Comparison of ENCODE assay signal across 2 cellular contexts in the genomic region with DNA sequence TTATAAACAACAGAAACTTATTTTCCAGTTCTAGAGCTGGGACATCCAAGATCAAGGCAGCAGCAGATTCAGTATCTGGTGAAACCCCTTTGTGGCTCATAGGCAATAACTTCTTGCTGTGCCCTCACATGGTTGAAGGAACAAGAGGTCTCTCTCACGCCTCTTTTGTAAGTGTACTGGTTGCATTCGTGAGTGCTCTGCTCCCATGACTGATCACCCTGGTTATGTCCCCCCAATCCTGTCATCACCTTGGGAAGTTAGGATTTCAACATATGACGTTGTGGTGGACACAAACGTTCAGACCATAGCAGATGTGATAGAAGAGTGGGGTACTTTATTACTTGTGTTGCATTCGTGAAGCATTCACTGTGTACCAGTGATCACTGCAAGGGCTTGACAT.
TF ChIP-seq lines count a peak whose summit lies in the region.

No MANE protein-coding gene starts in this region.

TF ChIP-seq in SK-N-SH treated with all-trans-retinoic acid at 6 μM for 48 hours, 23 proteins besides CTCF, POLR2A, EP300 and RAD21 (continued from another document):
- TF ChIP-seq CSRNP3 (CRISPR knock-in tag; IDR thresholded peaks at IDR 0.05) (no peak), SNAI2 (CRISPR knock-in tag; IDR thresholded peaks at IDR 0.05) (no peak), POU6F1 (CRISPR knock-in tag; IDR thresholded peaks at IDR 0.05; ENCODE audit: borderline replicate concordance, low read depth) (no peak), OSR1 (CRISPR knock-in tag; IDR thresholded peaks at IDR 0.05) (no peak), PPARA (CRISPR knock-in tag; IDR thresholded peaks at IDR 0.05; ENCODE audit: borderline replicate concordance) (no peak), ZNF565 (CRISPR knock-in tag; conservative IDR thresholded peaks at IDR 0.05; ENCODE audit: low read depth) (no peak), TCF4 (CRISPR knock-in tag; IDR thresholded peaks at IDR 0.05; ENCODE audit: borderline replicate concordance) (no peak), ARNTL (CRISPR knock-in tag; IDR thresholded peaks at IDR 0.05; ENCODE audit: borderline replicate concordance, low read depth) (no peak), ISL1 (CRISPR knock-in tag; IDR thresholded peaks at IDR 0.05) (no peak), RARB (CRISPR knock-in tag; IDR thresholded peaks at IDR 0.05) (no peak), ESRRG (CRISPR knock-in tag; IDR thresholded peaks at IDR 0.05) (no peak), TOX (CRISPR knock-in tag; IDR thresholded peaks at IDR 0.05; ENCODE audit: borderline replicate concordance) (no peak)
- TF ChIP-seq, protein P1, sequence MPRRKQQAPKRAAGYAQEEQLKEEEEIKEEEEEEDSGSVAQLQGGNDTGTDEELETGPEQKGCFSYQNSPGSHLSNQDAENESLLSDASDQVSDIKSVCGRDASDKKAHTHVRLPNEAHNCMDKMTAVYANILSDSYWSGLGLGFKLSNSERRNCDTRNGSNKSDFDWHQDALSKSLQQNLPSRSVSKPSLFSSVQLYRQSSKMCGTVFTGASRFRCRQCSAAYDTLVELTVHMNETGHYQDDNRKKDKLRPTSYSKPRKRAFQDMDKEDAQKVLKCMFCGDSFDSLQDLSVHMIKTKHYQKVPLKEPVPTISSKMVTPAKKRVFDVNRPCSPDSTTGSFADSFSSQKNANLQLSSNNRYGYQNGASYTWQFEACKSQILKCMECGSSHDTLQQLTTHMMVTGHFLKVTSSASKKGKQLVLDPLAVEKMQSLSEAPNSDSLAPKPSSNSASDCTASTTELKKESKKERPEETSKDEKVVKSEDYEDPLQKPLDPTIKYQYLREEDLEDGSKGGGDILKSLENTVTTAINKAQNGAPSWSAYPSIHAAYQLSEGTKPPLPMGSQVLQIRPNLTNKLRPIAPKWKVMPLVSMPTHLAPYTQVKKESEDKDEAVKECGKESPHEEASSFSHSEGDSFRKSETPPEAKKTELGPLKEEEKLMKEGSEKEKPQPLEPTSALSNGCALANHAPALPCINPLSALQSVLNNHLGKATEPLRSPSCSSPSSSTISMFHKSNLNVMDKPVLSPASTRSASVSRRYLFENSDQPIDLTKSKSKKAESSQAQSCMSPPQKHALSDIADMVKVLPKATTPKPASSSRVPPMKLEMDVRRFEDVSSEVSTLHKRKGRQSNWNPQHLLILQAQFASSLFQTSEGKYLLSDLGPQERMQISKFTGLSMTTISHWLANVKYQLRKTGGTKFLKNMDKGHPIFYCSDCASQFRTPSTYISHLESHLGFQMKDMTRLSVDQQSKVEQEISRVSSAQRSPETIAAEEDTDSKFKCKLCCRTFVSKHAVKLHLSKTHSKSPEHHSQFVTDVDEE (CRISPR knock-in tag; IDR thresholded peaks at IDR 0.05), result no peak
- TF ChIP-seq, protein P2, sequence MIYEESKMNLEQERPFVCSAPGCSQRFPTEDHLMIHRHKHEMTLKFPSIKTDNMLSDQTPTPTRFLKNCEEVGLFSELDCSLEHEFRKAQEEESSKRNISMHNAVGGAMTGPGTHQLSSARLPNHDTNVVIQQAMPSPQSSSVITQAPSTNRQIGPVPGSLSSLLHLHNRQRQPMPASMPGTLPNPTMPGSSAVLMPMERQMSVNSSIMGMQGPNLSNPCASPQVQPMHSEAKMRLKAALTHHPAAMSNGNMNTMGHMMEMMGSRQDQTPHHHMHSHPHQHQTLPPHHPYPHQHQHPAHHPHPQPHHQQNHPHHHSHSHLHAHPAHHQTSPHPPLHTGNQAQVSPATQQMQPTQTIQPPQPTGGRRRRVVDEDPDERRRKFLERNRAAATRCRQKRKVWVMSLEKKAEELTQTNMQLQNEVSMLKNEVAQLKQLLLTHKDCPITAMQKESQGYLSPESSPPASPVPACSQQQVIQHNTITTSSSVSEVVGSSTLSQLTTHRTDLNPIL (CRISPR knock-in tag; IDR thresholded peaks at IDR 0.05; ENCODE audit: low read depth), result no peak
- TF ChIP-seq, protein P3, sequence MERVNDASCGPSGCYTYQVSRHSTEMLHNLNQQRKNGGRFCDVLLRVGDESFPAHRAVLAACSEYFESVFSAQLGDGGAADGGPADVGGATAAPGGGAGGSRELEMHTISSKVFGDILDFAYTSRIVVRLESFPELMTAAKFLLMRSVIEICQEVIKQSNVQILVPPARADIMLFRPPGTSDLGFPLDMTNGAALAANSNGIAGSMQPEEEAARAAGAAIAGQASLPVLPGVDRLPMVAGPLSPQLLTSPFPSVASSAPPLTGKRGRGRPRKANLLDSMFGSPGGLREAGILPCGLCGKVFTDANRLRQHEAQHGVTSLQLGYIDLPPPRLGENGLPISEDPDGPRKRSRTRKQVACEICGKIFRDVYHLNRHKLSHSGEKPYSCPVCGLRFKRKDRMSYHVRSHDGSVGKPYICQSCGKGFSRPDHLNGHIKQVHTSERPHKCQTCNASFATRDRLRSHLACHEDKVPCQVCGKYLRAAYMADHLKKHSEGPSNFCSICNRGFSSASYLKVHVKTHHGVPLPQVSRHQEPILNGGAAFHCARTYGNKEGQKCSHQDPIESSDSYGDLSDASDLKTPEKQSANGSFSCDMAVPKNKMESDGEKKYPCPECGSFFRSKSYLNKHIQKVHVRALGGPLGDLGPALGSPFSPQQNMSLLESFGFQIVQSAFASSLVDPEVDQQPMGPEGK (CRISPR knock-in tag; IDR thresholded peaks at IDR 0.05; ENCODE audit: borderline replicate concordance), result no peak

TF ChIP-seq in SK-N-SH, 30 proteins besides CTCF, POLR2A, EP300 and RAD21 (continued from another document):
- TF ChIP-seq, protein P4, sequence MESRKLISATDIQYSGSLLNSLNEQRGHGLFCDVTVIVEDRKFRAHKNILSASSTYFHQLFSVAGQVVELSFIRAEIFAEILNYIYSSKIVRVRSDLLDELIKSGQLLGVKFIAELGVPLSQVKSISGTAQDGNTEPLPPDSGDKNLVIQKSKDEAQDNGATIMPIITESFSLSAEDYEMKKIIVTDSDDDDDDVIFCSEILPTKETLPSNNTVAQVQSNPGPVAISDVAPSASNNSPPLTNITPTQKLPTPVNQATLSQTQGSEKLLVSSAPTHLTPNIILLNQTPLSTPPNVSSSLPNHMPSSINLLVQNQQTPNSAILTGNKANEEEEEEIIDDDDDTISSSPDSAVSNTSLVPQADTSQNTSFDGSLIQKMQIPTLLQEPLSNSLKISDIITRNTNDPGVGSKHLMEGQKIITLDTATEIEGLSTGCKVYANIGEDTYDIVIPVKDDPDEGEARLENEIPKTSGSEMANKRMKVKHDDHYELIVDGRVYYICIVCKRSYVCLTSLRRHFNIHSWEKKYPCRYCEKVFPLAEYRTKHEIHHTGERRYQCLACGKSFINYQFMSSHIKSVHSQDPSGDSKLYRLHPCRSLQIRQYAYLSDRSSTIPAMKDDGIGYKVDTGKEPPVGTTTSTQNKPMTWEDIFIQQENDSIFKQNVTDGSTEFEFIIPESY (IDR thresholded peaks at IDR 0.05; ENCODE audit: borderline replicate concordance, low read depth), result no peak
- TF ChIP-seq ELF1 (IDR thresholded peaks at IDR 0.05) (no peak), PBX3 (IDR thresholded peaks at IDR 0.05) (no peak), MAX (IDR thresholded peaks at IDR 0.05; ENCODE audit: low read depth) (no peak), IRF3 (IDR thresholded peaks at IDR 0.05; ENCODE audit: low read depth, low read length) (no peak), MXI1 (IDR thresholded peaks at IDR 0.05; ENCODE audit: low read depth, low read length) (no peak)
